Comparison of ENCODE assay signal across 20 cellular contexts in the genomic region with DNA sequence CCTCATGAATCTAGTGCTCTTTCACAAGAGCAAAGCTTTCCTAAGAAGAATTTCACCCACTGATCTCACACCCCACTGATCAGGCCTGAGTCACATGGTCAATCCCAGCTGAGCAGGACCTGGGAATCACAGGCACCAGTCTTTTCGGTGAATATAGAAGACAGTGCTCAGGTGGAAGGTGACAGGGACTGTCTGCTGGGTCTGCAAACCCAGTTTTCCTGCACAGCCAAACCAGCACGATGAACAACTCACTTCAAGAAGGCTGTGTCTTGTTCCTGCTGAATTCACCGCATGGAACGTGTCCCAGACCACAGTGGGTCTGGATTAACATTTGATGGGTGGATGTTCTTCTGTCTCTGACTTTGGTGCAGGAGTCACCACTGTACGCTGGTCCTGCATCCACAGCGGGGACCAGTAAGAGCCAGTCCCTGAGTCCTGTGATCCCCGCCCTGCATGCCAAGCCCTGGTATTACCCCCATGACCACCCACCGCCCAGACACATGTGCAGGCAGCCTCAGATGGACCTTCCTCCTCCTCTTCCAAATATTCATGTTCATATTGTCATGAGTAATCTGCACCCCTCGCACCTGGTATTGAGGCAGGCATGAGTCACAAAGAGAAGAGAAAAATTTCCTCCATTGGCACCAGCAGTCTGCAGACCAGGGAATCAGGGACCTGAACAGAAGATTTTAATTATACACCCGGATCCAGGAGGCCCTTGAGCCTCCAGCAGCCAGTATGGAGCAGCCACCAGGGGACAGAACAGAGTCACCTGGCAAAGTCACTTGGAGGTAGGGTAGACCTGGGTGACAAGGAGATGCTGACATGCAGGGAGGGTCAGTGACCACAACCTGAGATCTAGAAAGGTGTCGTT. TPM values are rescaled to one million over a fixed set of nuclear protein-coding genes. Genes with fewer than 3 reads are reported as not detected.
DNase-seq lines count a peak whose midpoint lies in the region; ATAC-seq and TF ChIP-seq lines count a peak whose summit lies in the region.
"Had no signal": no experiment of that assay in that cellular context is flagged by ENCODE, and none has a peak within 500 bp of the region (broad histone marks: within the 10 kb centered on the region; RNA-seq: fewer than 3 reads in every experiment).

No MANE protein-coding gene starts in this region.

- H3K27ac ChIP-seq in BLaER1 (no peak overlapping the region), OCI-LY7 (ENCODE audit: low read depth, low read length, poor library complexity, severe bottlenecking) (no peak overlapping the region), aorta (ENCODE audit: low read depth in 1 of 2, low read length in 2 of 2) (no peak overlapping the region)
- H3K27ac ChIP-seq: adrenal gland, sigmoid colon had no signal

- no peak overlapping the region for H2AFZ ChIP-seq in OCI-LY7 (ENCODE audit: low read length)

- 83 to 84% methylated on average over 11 of the region's 11 CpGs for WGBS in aorta, 2 donors

- peak; percentile 50 for DNase-seq in OCI-LY7 (ENCODE audit: low spot score)
- DNase-seq in kidney tubule cell (ENCODE audit: low spot score) = peak; percentile 10
- no peak for DNase-seq in cerebellar cortex (ENCODE audit: low spot score)
- DNase-seq in aorta = no peak
- DNase-seq: activated T-cell treated with anti-CD3 and anti-CD28 coated beads, Interleukin-2, amount 50 U/mL, for 1 hour; central memory CD4-positive, alpha-beta T cell; DMS79; immature natural killer cell; NCI-H187 treated with DMSO at 0.1 percent for 48 hours; NCI-H510A; sigmoid colon; stimulated activated CD4-positive, alpha-beta T cell treated with anti-CD3 and anti-CD28 coated beads, Interleukin-4, amount 100 ng/mL, for 1 hour; T-cell; transverse colon had no signal

- TF ChIP-seq CTCF in GM12872 (IDR thresholded peaks at IDR 0.05; ENCODE audit: insufficient read depth, low read depth, low read length) = peak; percentile 45; the same call in 2 of the 3 replicates
- peak; percentile 76 for TF ChIP-seq CTCF in OCI-LY7 (conservative IDR thresholded peaks at IDR 0.05; ENCODE audit: low read length)

- H3K9ac ChIP-seq in BLaER1 = no peak overlapping the region

- H4K20me1 ChIP-seq in BLaER1 = no peaks in the 10 kb centered on the region
- H4K20me1 ChIP-seq in OCI-LY7 (ENCODE audit: insufficient read depth, low read length) = no peaks in the 10 kb centered on the region

- no peaks in the 10 kb centered on the region for H3K79me2 ChIP-seq in OCI-LY7 (ENCODE audit: insufficient read depth, low read depth, low read length)

- H3K4me3 ChIP-seq in BLaER1 = no peak overlapping the region
- H3K4me3 ChIP-seq in OCI-LY7 (ENCODE audit: low read depth, low read length, poor library complexity, severe bottlenecking) = no peak overlapping the region
- H3K4me3 ChIP-seq in aorta (ENCODE audit: low read length in 2 of 2) = no peak overlapping the region
- H3K4me3 ChIP-seq: adrenal gland, sigmoid colon, transverse colon had no signal

- no peaks in the 10 kb centered on the region for H3K9me2 ChIP-seq in OCI-LY7 (ENCODE audit: insufficient read depth, low read length)

- intact Hi-C loops in OCI-LY7 (cut with micrococcal nuclease; ENCODE audit: unreplicated experiment) (loop anchor here (1.0 kb wide), 1 partner anchor 75 kb away; no protein-coding TSS in a partner anchor), aorta (cut with DNase I) (no loop called here)

- no peak for ATAC-seq in GM18511 (IDR thresholded peaks at IDR 0.05; ENCODE audit: unreplicated experiment)
- ATAC-seq in HG03135 (IDR thresholded peaks at IDR 0.05; ENCODE audit: unreplicated experiment) = no peak
- ATAC-seq in aorta (ENCODE audit: low FRiP score) = no peak
- ATAC-seq: T-cell had no signal

- BruUV-seq in OCI-LY7 (replicated peaks; lab: Mats Ljungman, UMichigan) = no TSS peak

- H3K36me3 ChIP-seq in BLaER1 = no peaks in the 10 kb centered on the region
- H3K36me3 ChIP-seq in OCI-LY7 (ENCODE audit: insufficient read depth, low read length) = peaks cover 4% of the 10 kb centered on the region; the same call in 1 of the 2 replicates
- no peaks in the 10 kb centered on the region for H3K36me3 ChIP-seq in aorta (ENCODE audit: control insufficient read depth in 1 of 2, insufficient read depth in 2 of 2, low read length in 1 of 2)
- H3K36me3 ChIP-seq: adrenal gland, sigmoid colon, transverse colon had no signal

- H3K4me1 ChIP-seq in BLaER1 (peaks cover 70% of the 10 kb centered on the region), OCI-LY7 (ENCODE audit: insufficient read depth, low read length, poor library complexity, severe bottlenecking) (peaks cover 65% of the 10 kb centered on the region), aorta (ENCODE audit: control insufficient read depth in 1 of 2, insufficient read depth in 2 of 2, low read length in 2 of 2) (no peaks in the 10 kb centered on the region)
- H3K4me1 ChIP-seq: adrenal gland, sigmoid colon, transverse colon had no signal

- POLR2A ChIA-PET in OCI-LY7 (lab: Charles Lee) = interaction anchor here (1.0 to 11.4 kb wide), 3 partner anchors 12 to 68 kb away, joined by 3 to 308 read pairs (median 4); no protein-coding TSS in a partner anchor

- H3K9me3 ChIP-seq in BLaER1 (peaks cover 7% of the 10 kb centered on the region), OCI-LY7 (ENCODE audit: low read length) (peaks cover 10% of the 10 kb centered on the region; the same call in 1 of the 2 replicates), aorta (ENCODE audit: control insufficient read depth, low read length) (no peaks in the 10 kb centered on the region)
- H3K9me3 ChIP-seq: adrenal gland had no signal

- peak overlapping the region; percentile 95 for H3K4me2 ChIP-seq in BLaER1
- H3K4me2 ChIP-seq in OCI-LY7 (ENCODE audit: low read length) = peak overlapping the region; percentile 61; the same call in 1 of the 2 replicates

- CTCF ChIA-PET in OCI-LY7 (lab: Charles Lee; ENCODE audit: unreplicated experiment) = interaction anchor here (1.1 to 2.3 kb wide), 3 partner anchors 8 to 173 kb away, joined by 3 to 10 read pairs (median 3); no protein-coding TSS in a partner anchor

- H3K27me3 ChIP-seq in BLaER1 (no peaks in the 10 kb centered on the region), aorta (ENCODE audit: control insufficient read depth in 1 of 2, insufficient read depth in 2 of 2, low read length in 1 of 2) (no peaks in the 10 kb centered on the region)
- H3K27me3 ChIP-seq: adrenal gland, sigmoid colon, transverse colon had no signal

RNA-seq across cellular contexts. Expression of gene IGLL5, which starts 8.6 kb away (rescaled TPM):
- 219 TPM in 2 replicates for total RNA-seq in OCI-LY7 (2014; rRNA removed; shearing (Covaris generic))
- total RNA-seq in OCI-LY7 (2022) (364 and 387 TPM in 2 replicates), aorta (1 to 10 TPM; 1.0 to 6.1 TPM)
- polyA plus RNA-seq in aorta = 1 to 10 TPM in 1 of 2 donors, under 1 TPM in 1; 0.51 to 3.0 TPM
- total RNA-seq: frontal cortex had no signal

Comparison
In these comparisons a context has a peak if more than half of its experiments do, and no peak if none do; other contexts are left out.
1. DNase-seq: peak in OCI-LY7 (single experiment) and kidney tubule cell (single experiment); none in cerebellar cortex (single experiment) and aorta (0 of 2).
2. RNA of gene IGLL5, which starts 8.6 kb away (total RNA-seq): 219 to 387 TPM in OCI-LY7; 1.0 to 6.1 TPM in aorta; every median in the first group is over 10 times any median in the second.